In the genomic region with DNA sequence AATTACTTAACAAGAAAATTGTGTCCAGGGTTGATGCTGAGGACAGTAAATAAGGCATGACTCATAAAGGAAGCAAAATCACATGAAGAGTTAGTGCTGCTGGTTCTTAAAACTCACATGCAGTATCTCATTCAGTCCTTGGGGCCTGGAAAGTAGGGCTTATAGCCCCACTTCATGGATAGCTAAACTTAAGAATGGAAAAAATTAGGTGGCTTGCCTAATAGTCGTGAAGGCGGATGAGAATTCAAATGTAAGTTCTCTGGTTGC, we compare ENCODE assay signal across 27 cellular contexts.
DNase-seq lines count a peak whose midpoint lies in the region; ATAC-seq and TF ChIP-seq lines count a peak whose summit lies in the region.
"Had no signal": no experiment of that assay in that cellular context is flagged by ENCODE, and none has a peak within 500 bp of the region (broad histone marks: within the 10 kb centered on the region; RNA-seq: fewer than 3 reads in every experiment).

No MANE protein-coding gene starts in this region.

- H3K36me3 Mint-ChIP-seq in CD4-positive, alpha-beta T cell (ENCODE audit: low read depth) = no peaks in the 10 kb centered on the region
- H3K36me3 Mint-ChIP-seq in activated naive CD8-positive, alpha-beta T cell treated with anti-CD3 and anti-CD28 coated beads, Interleukin-2, amount 50 U/mL, for 24 hours (ENCODE audit: low read depth) = no peaks in the 10 kb centered on the region
- H3K36me3 Mint-ChIP-seq: activated naive CD4-positive, alpha-beta T cell treated with anti-CD3 and anti-CD28 coated beads, Interleukin-2, amount 50 U/mL, for 72 hours; CD4-positive, alpha-beta memory T cell had no signal

- no peak for TF ChIP-seq CTCF in fibroblast of pulmonary artery (IDR thresholded peaks at IDR 0.05; ENCODE audit: low read length, missing control alignments)
- TF ChIP-seq CTCF in CD4-positive, alpha-beta T cell (IDR thresholded peaks at IDR 0.05) = no peak

- H3K27me3 ChIP-seq in CD4-positive, alpha-beta T cell (ENCODE audit: control insufficient read depth, insufficient read depth, low read length) = no peaks in the 10 kb centered on the region
- H3K27me3 ChIP-seq: neutrophil, sigmoid colon, testis had no signal

- H3K4me3 Mint-ChIP-seq in CD4-positive, alpha-beta T cell = no peak overlapping the region
- H3K4me3 Mint-ChIP-seq in activated naive CD8-positive, alpha-beta T cell treated with anti-CD3 and anti-CD28 coated beads, Interleukin-2, amount 50 U/mL, for 24 hours = no peak overlapping the region
- H3K4me3 Mint-ChIP-seq: activated CD4-positive, alpha-beta T cell treated with anti-CD3 and anti-CD28 coated beads for 36 hours; CD4-positive, alpha-beta memory T cell; T-helper 2 cell treated with Interferon-gamma antibody and Interleukin-4, amounts not matched to agents 5 μg/mL and 100 μg/mL, for 36 hours had no signal

- H3K9me3 Mint-ChIP-seq in CD4-positive, alpha-beta T cell = no peaks in the 10 kb centered on the region
- no peaks in the 10 kb centered on the region for H3K9me3 Mint-ChIP-seq in activated naive CD8-positive, alpha-beta T cell treated with anti-CD3 and anti-CD28 coated beads, Interleukin-2, amount 50 U/mL, for 24 hours
- H3K9me3 Mint-ChIP-seq: activated naive CD4-positive, alpha-beta T cell treated with anti-CD3 and anti-CD28 coated beads, Interleukin-2, amount 50 U/mL, for 72 hours; CD4-positive, alpha-beta memory T cell; T-helper 2 cell treated with Interferon-gamma antibody and Interleukin-4, amounts not matched to agents 5 μg/mL and 100 μg/mL, for 36 hours had no signal

- ATAC-seq in CD4-positive, alpha-beta T cell (ENCODE audit: poor library complexity) = no peak
- no peak for ATAC-seq in activated naive CD8-positive, alpha-beta T cell treated with anti-CD3 and anti-CD28 coated beads, Interleukin-2, amount 50 U/mL, for 24 hours
- ATAC-seq: activated CD4-positive, alpha-beta T cell treated with anti-CD3 and anti-CD28 coated beads for 36 hours; activated naive CD4-positive, alpha-beta T cell treated with anti-CD3 and anti-CD28 coated beads, Interleukin-2, amount 50 U/mL, for 72 hours had no signal

- no peak overlapping the region for H3K4me3 ChIP-seq in fibroblast of pulmonary artery (replicated peaks; ENCODE audit: low read depth, low read length)
- H3K4me3 ChIP-seq: sigmoid colon, SK-N-MC, testis had no signal

- CTCF ChIA-PET in CD4-positive, alpha-beta T cell (lab: Charles Lee) = no interaction called here

- intact Hi-C loops in CD4-positive, alpha-beta T cell (cut with DNase I, micrococcal nuclease) = no loop called here

- POLR2A ChIA-PET in CD4-positive, alpha-beta T cell (lab: Charles Lee) = no interaction called here

- DNase-seq in DMS79 treated with DMSO at 0.1 percent for 48 hours (lab: John Stamatoyannopoulos, UW) (peak; percentile 46), DMS79 (lab: John Stamatoyannopoulos, UW) (no peak), RPMI7951 (ENCODE audit: low read depth) (peak; percentile 61), fibroblast of pulmonary artery (ENCODE audit: low read depth) (peak; percentile 6), retina (peak; percentile 35), NCI-H748 (lab: John Stamatoyannopoulos, UW; ENCODE audit: unreplicated experiment) (no peak)
- DNase-seq in CD4-positive, alpha-beta T cell = no peak
- DNase-seq in activated naive CD8-positive, alpha-beta T cell treated with anti-CD3 and anti-CD28 coated beads, Interleukin-2, amount 50 U/mL, for 24 hours = no peak
- DNase-seq: 8988T; activated CD4-positive, alpha-beta T cell treated with anti-CD3 and anti-CD28 coated beads for 36 hours; activated T-cell treated with anti-CD3 and anti-CD28 coated beads for 4 hours; CD4-positive, alpha-beta memory T cell; cerebellar nuclear complex; H7; mesendoderm; NCI-H1092 treated with DMSO at 0.1 percent for 48 hours; NCI-H2029 treated with DMSO at 0.1 percent for 48 hours; NCI-H526 treated with DMSO at 0.1 percent for 48 hours; RPMI8226; sigmoid colon; stimulated activated CD4-positive, alpha-beta T cell treated with anti-CD3 and anti-CD28 coated beads, Interleukin-15, amount 100 ng/mL, for 24 hours; stimulated activated naive CD4-positive, alpha-beta T cell; testis had no signal

- H3K27me3 Mint-ChIP-seq in CD4-positive, alpha-beta T cell = no peaks in the 10 kb centered on the region
- peaks cover 2% of the 10 kb centered on the region for H3K27me3 Mint-ChIP-seq in activated naive CD8-positive, alpha-beta T cell treated with anti-CD3 and anti-CD28 coated beads, Interleukin-2, amount 50 U/mL, for 24 hours

- H3K9me3 ChIP-seq in CD4-positive, alpha-beta T cell (ENCODE audit: control insufficient read depth, low read length) = no peaks in the 10 kb centered on the region
- H3K9me3 ChIP-seq: neutrophil, sigmoid colon, testis had no signal

- H3K27ac ChIP-seq in CD4-positive, alpha-beta T cell (ENCODE audit: low read depth, low read length) = no peak overlapping the region
- H3K27ac ChIP-seq: neutrophil, SK-N-MC, testis had no signal

- no peak overlapping the region for H3K27ac Mint-ChIP-seq in CD4-positive, alpha-beta T cell
- H3K27ac Mint-ChIP-seq in activated naive CD8-positive, alpha-beta T cell treated with anti-CD3 and anti-CD28 coated beads, Interleukin-2, amount 50 U/mL, for 24 hours = no peak overlapping the region
- H3K27ac Mint-ChIP-seq: activated CD4-positive, alpha-beta T cell treated with anti-CD3 and anti-CD28 coated beads for 36 hours; activated naive CD4-positive, alpha-beta T cell treated with anti-CD3 and anti-CD28 coated beads, Interleukin-2, amount 50 U/mL, for 72 hours; CD4-positive, alpha-beta memory T cell; T-helper 2 cell treated with Interferon-gamma antibody and Interleukin-4, amounts not matched to agents 5 μg/mL and 100 μg/mL, for 36 hours had no signal

- no peaks in the 10 kb centered on the region for H3K4me1 Mint-ChIP-seq in CD4-positive, alpha-beta T cell (ENCODE audit: low read depth)
- no peaks in the 10 kb centered on the region for H3K4me1 Mint-ChIP-seq in activated naive CD8-positive, alpha-beta T cell treated with anti-CD3 and anti-CD28 coated beads, Interleukin-2, amount 50 U/mL, for 24 hours
- H3K4me1 Mint-ChIP-seq: activated CD4-positive, alpha-beta T cell treated with anti-CD3 and anti-CD28 coated beads for 36 hours; CD4-positive, alpha-beta memory T cell had no signal

Comparison
In these comparisons a context has a peak if more than half of its experiments do, and no peak if none do; other contexts are left out.
1. DNase-seq: peak in DMS79 treated with DMSO at 0.1 percent for 48 hours (single experiment), RPMI7951 (single experiment), fibroblast of pulmonary artery (single experiment) and retina (single experiment); none in DMS79 (single experiment), CD4-positive, alpha-beta T cell (0 of 10), activated naive CD8-positive, alpha-beta T cell treated with anti-CD3 and anti-CD28 coated beads, Interleukin-2, amount 50 U/mL, for 24 hours (single experiment) and NCI-H748 (single experiment).